ENCODE assay signal across 14 cellular contexts in the genomic region with DNA sequence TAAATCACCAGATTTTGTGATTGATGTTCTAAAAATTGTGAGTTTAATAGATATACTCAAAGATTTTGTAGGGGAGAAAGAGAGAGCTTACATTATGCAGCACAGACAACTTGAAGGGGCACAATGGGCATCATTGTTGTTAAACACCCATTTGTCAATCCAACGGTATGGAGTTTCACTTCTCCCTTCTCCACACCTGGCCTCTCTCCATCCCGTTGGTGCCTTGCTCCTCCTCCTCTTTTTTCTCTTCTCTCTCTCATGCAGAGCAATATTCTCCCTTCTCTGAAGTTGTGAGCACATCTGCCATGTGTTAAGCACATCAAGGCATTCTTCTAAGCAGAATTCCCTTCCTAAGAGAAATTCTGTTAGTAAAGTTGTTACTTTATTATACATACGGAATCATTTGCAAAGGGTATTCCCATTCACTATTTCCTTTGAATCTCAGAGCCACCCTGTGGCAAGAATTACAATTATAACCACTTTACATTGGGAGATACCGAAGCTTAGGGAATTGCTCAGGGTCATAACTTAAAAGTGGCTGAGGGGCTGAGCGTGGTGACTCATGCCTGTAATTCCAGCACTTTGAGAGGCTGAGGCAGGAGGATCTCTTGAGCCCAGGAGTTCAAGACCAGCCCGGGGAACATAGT. TPM values are rescaled to one million over a fixed set of nuclear protein-coding genes. Genes with fewer than 3 reads are reported as not detected.
DNase-seq lines count a peak whose midpoint lies in the region; ATAC-seq, FAIRE-seq and TF ChIP-seq lines count a peak whose summit lies in the region.
"Had no signal": no experiment of that assay in that cellular context is flagged by ENCODE, and none has a peak within 500 bp of the region (broad histone marks: within the 10 kb centered on the region; RNA-seq: fewer than 3 reads in every experiment).

No MANE protein-coding gene starts in this region.

- H3K27ac ChIP-seq in foreskin keratinocyte = no peak overlapping the region
- H3K27ac ChIP-seq: esophagus muscularis mucosa, neural progenitor cell had no signal

- no peak for FAIRE-seq in D721Med (lab: Jason Lieb, UNC)

- TF ChIP-seq CTCF in foreskin keratinocyte (conservative IDR thresholded peaks at IDR 0.05) = peak; percentile 42
- no peak for TF ChIP-seq CTCF in D721Med (IDR thresholded peaks at IDR 0.05; ENCODE audit: insufficient read depth, missing control alignments)

- peak; percentile 32 for DNase-seq in AG20443 (ENCODE audit: low spot score)
- peak; percentile 47 for DNase-seq in HT-29 (ENCODE audit: low spot score)
- DNase-seq in foreskin keratinocyte = peak; percentile 8 to 37
- no peak for DNase-seq in NCI-H1417 treated with DMSO at 0.1 percent for 48 hours (lab: John Stamatoyannopoulos, UW)
- no peak for DNase-seq in D721Med (ENCODE audit: insufficient read length, low spot score)
- DNase-seq in activated naive CD4-positive, alpha-beta T cell treated with Interleukin-2 at 50 U/mL for 16 hours = no peak
- DNase-seq in occipital lobe (lab: John Stamatoyannopoulos, UW) = no peak
- DNase-seq: activated CD4-positive, CD25-positive, alpha-beta regulatory T cell; caudate nucleus; islet precursor cell; NCI-H2081 treated with DMSO at 0.1 percent for 48 hours had no signal

- H3K27me3 ChIP-seq in foreskin keratinocyte = no peaks in the 10 kb centered on the region

- ATAC-seq in SK-N-SH treated with all-trans-retinoic acid at 6 μM for 48 hours (peak; percentile 62), foreskin keratinocyte (no peak)

- H3K4me1 ChIP-seq in foreskin keratinocyte = peaks cover 18% of the 10 kb centered on the region
- H3K4me1 ChIP-seq: esophagus muscularis mucosa had no signal

TF ChIP-seq in SK-N-SH treated with all-trans-retinoic acid at 6 μM for 48 hours, 23 proteins besides CTCF, POLR2A, EP300 and RAD21:
- TF ChIP-seq, protein P1, sequence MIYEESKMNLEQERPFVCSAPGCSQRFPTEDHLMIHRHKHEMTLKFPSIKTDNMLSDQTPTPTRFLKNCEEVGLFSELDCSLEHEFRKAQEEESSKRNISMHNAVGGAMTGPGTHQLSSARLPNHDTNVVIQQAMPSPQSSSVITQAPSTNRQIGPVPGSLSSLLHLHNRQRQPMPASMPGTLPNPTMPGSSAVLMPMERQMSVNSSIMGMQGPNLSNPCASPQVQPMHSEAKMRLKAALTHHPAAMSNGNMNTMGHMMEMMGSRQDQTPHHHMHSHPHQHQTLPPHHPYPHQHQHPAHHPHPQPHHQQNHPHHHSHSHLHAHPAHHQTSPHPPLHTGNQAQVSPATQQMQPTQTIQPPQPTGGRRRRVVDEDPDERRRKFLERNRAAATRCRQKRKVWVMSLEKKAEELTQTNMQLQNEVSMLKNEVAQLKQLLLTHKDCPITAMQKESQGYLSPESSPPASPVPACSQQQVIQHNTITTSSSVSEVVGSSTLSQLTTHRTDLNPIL (CRISPR knock-in tag; IDR thresholded peaks at IDR 0.05; ENCODE audit: low read depth) = no peak
- TF ChIP-seq, protein P2, sequence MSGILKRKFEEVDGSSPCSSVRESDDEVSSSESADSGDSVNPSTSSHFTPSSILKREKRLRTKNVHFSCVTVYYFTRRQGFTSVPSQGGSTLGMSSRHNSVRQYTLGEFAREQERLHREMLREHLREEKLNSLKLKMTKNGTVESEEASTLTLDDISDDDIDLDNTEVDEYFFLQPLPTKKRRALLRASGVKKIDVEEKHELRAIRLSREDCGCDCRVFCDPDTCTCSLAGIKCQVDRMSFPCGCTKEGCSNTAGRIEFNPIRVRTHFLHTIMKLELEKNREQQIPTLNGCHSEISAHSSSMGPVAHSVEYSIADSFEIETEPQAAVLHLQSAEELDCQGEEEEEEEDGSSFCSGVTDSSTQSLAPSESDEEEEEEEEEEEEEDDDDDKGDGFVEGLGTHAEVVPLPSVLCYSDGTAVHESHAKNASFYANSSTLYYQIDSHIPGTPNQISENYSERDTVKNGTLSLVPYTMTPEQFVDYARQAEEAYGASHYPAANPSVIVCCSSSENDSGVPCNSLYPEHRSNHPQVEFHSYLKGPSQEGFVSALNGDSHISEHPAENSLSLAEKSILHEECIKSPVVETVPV (CRISPR knock-in tag; IDR thresholded peaks at IDR 0.05) = no peak
- no peak for TF ChIP-seq ZNF70 (CRISPR knock-in tag; IDR thresholded peaks at IDR 0.05)

RNA-seq across cellular contexts. Expression of a gene that starts 40.5 kb away (rescaled TPM):
- total RNA-seq in HT-29 (2014; rRNA removed; shearing (Covaris generic)) = 4.3 and 4.7 TPM in 2 replicates
- total RNA-seq in foreskin keratinocyte (not detected in 2 replicates), occipital lobe (0.62 TPM)
- not detected in 2 replicates for polyA plus RNA-seq in foreskin keratinocyte

Comparison
In these comparisons a context has a peak if more than half of its experiments do, and no peak if none do; other contexts are left out.
1. DNase-seq: peak in AG20443 (single experiment), HT-29 (single experiment) and foreskin keratinocyte (2 of 2); none in NCI-H1417 treated with DMSO at 0.1 percent for 48 hours (single experiment), D721Med (single experiment), activated naive CD4-positive, alpha-beta T cell treated with Interleukin-2 at 50 U/mL for 16 hours (single experiment) and occipital lobe (single experiment).